ENCODE assay signal across 1 cellular context in genomic region chr19:57560049-57560491, GRCh38.
TF ChIP-seq lines count a peak whose summit lies in the region.

No MANE protein-coding gene starts in this region.

TF ChIP-seq in SK-N-SH treated with all-trans-retinoic acid at 6 μM for 48 hours, 23 proteins besides CTCF, POLR2A, EP300 and RAD21 (continued from another document):
- TF ChIP-seq ZNF8 (CRISPR knock-in tag; IDR thresholded peaks at IDR 0.05): no peak
- no peak for TF ChIP-seq ZC3H10 (CRISPR knock-in tag; IDR thresholded peaks at IDR 0.05)
- TF ChIP-seq GLIS3 (CRISPR knock-in tag; IDR thresholded peaks at IDR 0.05): no peak
- TF ChIP-seq BACH2 (CRISPR knock-in tag; IDR thresholded peaks at IDR 0.05; ENCODE audit: borderline replicate concordance): no peak
- TF ChIP-seq, protein P1, sequence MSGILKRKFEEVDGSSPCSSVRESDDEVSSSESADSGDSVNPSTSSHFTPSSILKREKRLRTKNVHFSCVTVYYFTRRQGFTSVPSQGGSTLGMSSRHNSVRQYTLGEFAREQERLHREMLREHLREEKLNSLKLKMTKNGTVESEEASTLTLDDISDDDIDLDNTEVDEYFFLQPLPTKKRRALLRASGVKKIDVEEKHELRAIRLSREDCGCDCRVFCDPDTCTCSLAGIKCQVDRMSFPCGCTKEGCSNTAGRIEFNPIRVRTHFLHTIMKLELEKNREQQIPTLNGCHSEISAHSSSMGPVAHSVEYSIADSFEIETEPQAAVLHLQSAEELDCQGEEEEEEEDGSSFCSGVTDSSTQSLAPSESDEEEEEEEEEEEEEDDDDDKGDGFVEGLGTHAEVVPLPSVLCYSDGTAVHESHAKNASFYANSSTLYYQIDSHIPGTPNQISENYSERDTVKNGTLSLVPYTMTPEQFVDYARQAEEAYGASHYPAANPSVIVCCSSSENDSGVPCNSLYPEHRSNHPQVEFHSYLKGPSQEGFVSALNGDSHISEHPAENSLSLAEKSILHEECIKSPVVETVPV (CRISPR knock-in tag; IDR thresholded peaks at IDR 0.05): no peak
- TF ChIP-seq ISL1 (CRISPR knock-in tag; IDR thresholded peaks at IDR 0.05): no peak
- no peak for TF ChIP-seq ZFP30 (CRISPR knock-in tag; IDR thresholded peaks at IDR 0.05)
- no peak for TF ChIP-seq PPARA (CRISPR knock-in tag; IDR thresholded peaks at IDR 0.05; ENCODE audit: borderline replicate concordance)
- no peak for TF ChIP-seq TOX (CRISPR knock-in tag; IDR thresholded peaks at IDR 0.05; ENCODE audit: borderline replicate concordance)
